ENCODE assay signal across 17 cellular contexts in genomic region chr4:26219206-26219605, GRCh38.
DNase-seq lines count a peak whose midpoint lies in the region; ATAC-seq, FAIRE-seq and TF ChIP-seq lines count a peak whose summit lies in the region.
"Had no signal": no experiment of that assay in that cellular context is flagged by ENCODE, and none has a peak within 500 bp of the region (broad histone marks: within the 10 kb centered on the region; RNA-seq: fewer than 3 reads in every experiment).

No MANE protein-coding gene starts in this region.

- peak overlapping the region; percentile 54 for H3K27ac Mint-ChIP-seq in Caco-2 (ENCODE audit: unreplicated experiment)
- peak overlapping the region; percentile 85 for H3K27ac Mint-ChIP-seq in stimulated activated memory B cell treated with anti-CD40 and anti-IgM and Interleukin-4, amounts not matched to agents 10 μg/mL and 1 μg/mL and 100 μg/mL, for 72 hours
- H3K27ac Mint-ChIP-seq in nephron progenitor cell = no peak overlapping the region
- H3K27ac Mint-ChIP-seq: CD4-positive, alpha-beta memory T cell had no signal

- H3K27me3 Mint-ChIP-seq in Caco-2 (ENCODE audit: insufficient read depth, unreplicated experiment) = peaks cover 2% of the 10 kb centered on the region
- H3K27me3 Mint-ChIP-seq in stimulated activated memory B cell treated with anti-CD40 and anti-IgM and Interleukin-4, amounts not matched to agents 10 μg/mL and 1 μg/mL and 100 μg/mL, for 72 hours = peaks cover 12% of the 10 kb centered on the region
- H3K27me3 Mint-ChIP-seq in nephron progenitor cell (ENCODE audit: low read depth, poor library complexity) = peaks cover 20% of the 10 kb centered on the region
- H3K27me3 Mint-ChIP-seq: CD4-positive, alpha-beta memory T cell had no signal

- ATAC-seq in lower lobe of right lung = no peak
- no peak for ATAC-seq in stimulated activated memory B cell treated with anti-CD40 and anti-IgM and Interleukin-4, amounts not matched to agents 10 μg/mL and 1 μg/mL and 100 μg/mL, for 72 hours
- ATAC-seq: Panc1 had no signal

- H3K4me1 Mint-ChIP-seq in Caco-2 (ENCODE audit: low read depth, unreplicated experiment) (peaks cover 1% of the 10 kb centered on the region), nephron progenitor cell (peaks cover 51% of the 10 kb centered on the region)
- peaks cover 27% of the 10 kb centered on the region for H3K4me1 Mint-ChIP-seq in stimulated activated memory B cell treated with anti-CD40 and anti-IgM and Interleukin-4, amounts not matched to agents 10 μg/mL and 1 μg/mL and 100 μg/mL, for 72 hours

- H3K36me3 ChIP-seq in Caco-2 (ENCODE audit: control insufficient read depth, insufficient read depth, low read length) (no peaks in the 10 kb centered on the region), lower lobe of right lung (no peaks in the 10 kb centered on the region), kidney (ENCODE audit: control insufficient read depth in 1 of 2, insufficient read depth in 2 of 2, low read length in 2 of 2) (no peaks in the 10 kb centered on the region)

- H3K27ac ChIP-seq in angular gyrus (ENCODE audit: low read depth, low read length) = peak overlapping the region; percentile 98
- peak overlapping the region; percentile 76 for H3K27ac ChIP-seq in lower lobe of right lung
- H3K27ac ChIP-seq in kidney (ENCODE audit: low read depth in 2 of 2, low read length in 2 of 2) = no peak overlapping the region
- H3K27ac ChIP-seq: KMS-11 had no signal

- H3K4me3 ChIP-seq in Caco-2 (ENCODE audit: low read depth, low read length) (no peak overlapping the region), lower lobe of right lung (no peak overlapping the region), kidney (ENCODE audit: low read length in 2 of 2) (no peak overlapping the region)

- no peak overlapping the region for H3K4me3 Mint-ChIP-seq in Caco-2 (ENCODE audit: unreplicated experiment)
- no peak overlapping the region for H3K4me3 Mint-ChIP-seq in stimulated activated memory B cell treated with anti-CD40 and anti-IgM and Interleukin-4, amounts not matched to agents 10 μg/mL and 1 μg/mL and 100 μg/mL, for 72 hours
- H3K4me3 Mint-ChIP-seq in nephron progenitor cell = no peak overlapping the region
- H3K4me3 Mint-ChIP-seq: CD4-positive, alpha-beta memory T cell had no signal

- TF ChIP-seq CTCF in Caco-2 (IDR thresholded peaks at IDR 0.05; ENCODE audit: insufficient read depth in 1 of 2, low read depth in 1 of 2, low read length in 1 of 2, severe bottlenecking in 1 of 2, unreplicated experiment in 1 of 2) (no peak), lower lobe of right lung (IDR thresholded peaks at IDR 0.05) (no peak), kidney (IDR thresholded peaks at IDR 0.05; ENCODE audit: borderline replicate concordance, extremely low read depth, insufficient read depth) (no peak), nephron progenitor cell (IDR thresholded peaks at IDR 0.05) (no peak)

- H3K9me3 Mint-ChIP-seq in Caco-2 (ENCODE audit: unreplicated experiment) = peaks cover 13% of the 10 kb centered on the region
- H3K9me3 Mint-ChIP-seq in stimulated activated memory B cell treated with anti-CD40 and anti-IgM and Interleukin-4, amounts not matched to agents 10 μg/mL and 1 μg/mL and 100 μg/mL, for 72 hours = no peaks in the 10 kb centered on the region
- peaks cover 4% of the 10 kb centered on the region for H3K9me3 Mint-ChIP-seq in nephron progenitor cell

- no peaks in the 10 kb centered on the region for H3K4me1 ChIP-seq in Caco-2
- H3K4me1 ChIP-seq in lower lobe of right lung = peaks cover 4% of the 10 kb centered on the region
- no peaks in the 10 kb centered on the region for H3K4me1 ChIP-seq in kidney (ENCODE audit: control insufficient read depth in 1 of 2, insufficient read depth in 1 of 2, low read depth in 1 of 2, low read length in 2 of 2)

- H3K27me3 ChIP-seq in Caco-2 (replicated peaks; ENCODE audit: control insufficient read depth, insufficient read depth, low read length) = no peaks in the 10 kb centered on the region
- no peaks in the 10 kb centered on the region for H3K27me3 ChIP-seq in lower lobe of right lung (ENCODE audit: low read depth)

- no peaks in the 10 kb centered on the region for H3K9me3 ChIP-seq in Caco-2
- no peaks in the 10 kb centered on the region for H3K9me3 ChIP-seq in lower lobe of right lung
- no peaks in the 10 kb centered on the region for H3K9me3 ChIP-seq in kidney (ENCODE audit: control insufficient read depth in 1 of 2, low read length in 2 of 2)

- intact Hi-C loops in Caco-2 (cut with micrococcal nuclease; ENCODE audit: unreplicated experiment) = no loop called here
- intact Hi-C loops in lower lobe of right lung (cut with DNase I) = no loop called here
- intact Hi-C loops in kidney (cut with DNase I) = no loop called here

- POLR2A ChIA-PET in Caco-2 (lab: Charles Lee) = no interaction called here

- no peak overlapping the region for H3K9ac ChIP-seq in kidney (ENCODE audit: low read length in 2 of 2)
- H3K9ac ChIP-seq: KMS-11 had no signal

- BruUV-seq in Caco-2 (replicated peaks; lab: Mats Ljungman, UMichigan) = no TSS peak

- no peak for FAIRE-seq in kidney (lab: Jason Lieb, UNC)
- FAIRE-seq: D721Med, H54 had no signal

- H3K36me3 Mint-ChIP-seq in Caco-2 (ENCODE audit: insufficient read depth, unreplicated experiment) (no peaks in the 10 kb centered on the region), nephron progenitor cell (ENCODE audit: low read depth) (peaks cover 5% of the 10 kb centered on the region)
- H3K36me3 Mint-ChIP-seq in stimulated activated memory B cell treated with anti-CD40 and anti-IgM and Interleukin-4, amounts not matched to agents 10 μg/mL and 1 μg/mL and 100 μg/mL, for 72 hours = no peaks in the 10 kb centered on the region
- H3K36me3 Mint-ChIP-seq: CD4-positive, alpha-beta memory T cell had no signal

- CTCF ChIA-PET in Caco-2 (lab: Charles Lee) = no interaction called here

- no peak for DNase-seq in Caco-2
- no peak for DNase-seq in lower lobe of right lung
- no peak for DNase-seq in nucleus accumbens (lab: John Stamatoyannopoulos, UW)
- no peak for DNase-seq in kidney
- no peak for DNase-seq in nephron progenitor cell
- DNase-seq in DMS79 (lab: John Stamatoyannopoulos, UW) = no peak
- DNase-seq: CD4-positive, alpha-beta memory T cell; DND-41; NCI-H1105; NCI-H1694 treated with DMSO at 0.1 percent for 48 hours; NCI-H69 had no signal

Comparison
In these comparisons a context has a peak if more than half of its experiments do, and no peak if none do; other contexts are left out.
1. H3K27ac ChIP-seq: peak in angular gyrus (single experiment) and lower lobe of right lung (single experiment); none in kidney (0 of 2).